Comparison of ENCODE assay signal across 34 cellular contexts in genomic region chr13:51297556-51297955, GRCh38. TPM values are rescaled to one million over a fixed set of nuclear protein-coding genes. Genes with fewer than 3 reads are reported as not detected.
DNase-seq lines count a peak whose midpoint lies in the region; ATAC-seq and TF ChIP-seq lines count a peak whose summit lies in the region.
"Had no signal": no experiment of that assay in that cellular context is flagged by ENCODE, and none has a peak within 500 bp of the region (broad histone marks: within the 10 kb centered on the region; RNA-seq: fewer than 3 reads in every experiment).

No MANE protein-coding gene starts in this region.

- no peaks in the 10 kb centered on the region for H3K36me3 ChIP-seq in OCI-LY3 (replicated peaks; ENCODE audit: low read depth, low read length)
- no peaks in the 10 kb centered on the region for H3K36me3 ChIP-seq in endodermal cell (ENCODE audit: control insufficient read depth, insufficient read depth, low read length)
- H3K36me3 ChIP-seq: adrenal gland, BLaER1, left ventricle myocardium inferior, pancreas, suprapubic skin had no signal

- in situ Hi-C loops in GM13976 (cut with MboI; ENCODE audit: low sequenced_read_pairs, unreplicated experiment) = loop anchor here (25.0 kb wide), 1 partner anchor 490 kb away; no protein-coding TSS in a partner anchor

- no peak overlapping the region for H3K27ac ChIP-seq in OCI-LY3 (ENCODE audit: low read length)
- H3K27ac ChIP-seq in endodermal cell (ENCODE audit: low read depth, low read length) = no peak overlapping the region
- H3K27ac ChIP-seq in coronary artery = no peak overlapping the region
- H3K27ac ChIP-seq: adrenal gland, BLaER1, left ventricle myocardium inferior, pancreas, PC-9, suprapubic skin had no signal

- TF ChIP-seq CTCF in GM13976 (IDR thresholded peaks at IDR 0.05; ENCODE audit: borderline replicate concordance, control extremely low read depth, extremely low read depth, insufficient read depth, missing control alignments) (peak; percentile 29), OCI-LY3 (IDR thresholded peaks at IDR 0.05; ENCODE audit: low read depth, low read length) (peak; percentile 47), endodermal cell (conservative IDR thresholded peaks at IDR 0.05) (peak; percentile 37), coronary artery (IDR thresholded peaks at IDR 0.05) (no peak)

- no peaks in the 10 kb centered on the region for H3K9me3 Mint-ChIP-seq in endodermal cell
- H3K9me3 Mint-ChIP-seq: activated T-cell treated with anti-CD3 and anti-CD28 coated beads, Interleukin-2, amount 50 U/mL, for 24 hours; brain; IgD-negative memory B cell; mesothelial cell of epicardium; natural killer cell treated with Interleukin-12 subunit alpha and Interleukin-12 subunit beta and Interleukin-15 and Interleukin-18, amount 100 ng/mL, for 72 hours; stimulated activated memory B cell treated with anti-CD40 and anti-IgM and Interleukin-4, amounts not matched to agents 10 μg/mL and 1 μg/mL and 100 μg/mL, for 72 hours; T-cell had no signal

- no peaks in the 10 kb centered on the region for H4K20me1 ChIP-seq in OCI-LY3 (ENCODE audit: insufficient read depth, low read length)
- H4K20me1 ChIP-seq: BLaER1 had no signal

- H3K4me3 Mint-ChIP-seq in endodermal cell = no peak overlapping the region
- no peak overlapping the region for H3K4me3 Mint-ChIP-seq in T-helper 17 cell
- H3K4me3 Mint-ChIP-seq: activated T-cell treated with anti-CD3 and anti-CD28 coated beads, Interleukin-2, amount 50 U/mL, for 24 hours; brain; IgD-negative memory B cell; immature natural killer cell; mesothelial cell of epicardium; natural killer cell treated with Interleukin-12 subunit alpha and Interleukin-12 subunit beta and Interleukin-15 and Interleukin-18, amount 100 ng/mL, for 72 hours; stimulated activated memory B cell treated with anti-CD40 and anti-IgM and Interleukin-4, amounts not matched to agents 10 μg/mL and 1 μg/mL and 100 μg/mL, for 72 hours; T-cell had no signal

- H3K27me3 Mint-ChIP-seq in endodermal cell (ENCODE audit: insufficient read depth) (peaks cover 4% of the 10 kb centered on the region), T-helper 17 cell (peaks cover 43% of the 10 kb centered on the region)
- H3K27me3 Mint-ChIP-seq: IgD-negative memory B cell had no signal

- H3K9me3 ChIP-seq in OCI-LY3 (ENCODE audit: insufficient read depth, low read length) = no peaks in the 10 kb centered on the region
- H3K9me3 ChIP-seq in endodermal cell (ENCODE audit: control insufficient read depth, low read length) = no peaks in the 10 kb centered on the region
- no peaks in the 10 kb centered on the region for H3K9me3 ChIP-seq in T-helper 17 cell (ENCODE audit: control insufficient read depth, low read length, poor library complexity, severe bottlenecking)
- H3K9me3 ChIP-seq: adrenal gland, BLaER1, left ventricle myocardium inferior, pancreas, suprapubic skin had no signal

- no peak for ATAC-seq in T-helper 17 cell
- ATAC-seq: esophagus mucosa; natural killer cell treated with Interleukin-12 subunit alpha and Interleukin-12 subunit beta and Interleukin-15 and Interleukin-18, amount 100 ng/mL, for 72 hours; pancreas; stimulated activated memory B cell treated with anti-CD40 and anti-IgM and Interleukin-4, amounts not matched to agents 10 μg/mL and 1 μg/mL and 100 μg/mL, for 72 hours; T-cell had no signal

- H3K4me1 Mint-ChIP-seq in endodermal cell (peaks cover 12% of the 10 kb centered on the region), T-helper 17 cell (peaks cover 9% of the 10 kb centered on the region)
- H3K4me1 Mint-ChIP-seq: immature natural killer cell; stimulated activated memory B cell treated with anti-CD40 and anti-IgM and Interleukin-4, amounts not matched to agents 10 μg/mL and 1 μg/mL and 100 μg/mL, for 72 hours; T-cell had no signal

- H3K9ac ChIP-seq in OCI-LY3 (ENCODE audit: low read length) = no peak overlapping the region
- H3K9ac ChIP-seq in endodermal cell (ENCODE audit: extremely low read depth, low read length, poor library complexity, severe bottlenecking) = no peak overlapping the region
- H3K9ac ChIP-seq: BLaER1 had no signal

- peak; percentile 45 for DNase-seq in ELF-1 (ENCODE audit: low read depth, low spot score)
- no peak for DNase-seq in GM13976 (ENCODE audit: low spot score)
- peak; percentile 59 for DNase-seq in endodermal cell
- no peak for DNase-seq in coronary artery (ENCODE audit: low spot score)
- no peak for DNase-seq in kidney tubule cell (ENCODE audit: low spot score)
- no peak for DNase-seq in T-helper 17 cell
- DNase-seq: activated CD4-positive, alpha-beta T cell treated with anti-CD3 and anti-CD28 coated beads for 4 hours; activated naive CD4-positive, alpha-beta T cell; activated T-cell treated with anti-CD3 and anti-CD28 coated beads, Interleukin-2, amount 50 U/mL, for 24 hours; adrenal gland; DMS79; effector CD8-positive, alpha-beta T cell; foreskin melanocyte; immature natural killer cell; left ventricle myocardium inferior; NCI-H1436; NCI-H2171 treated with DMSO at 0.1 percent for 48 hours; NCI-H526 treated with DMSO at 0.1 percent for 48 hours; pancreas; PC-9; SHP77 treated with DMSO at 0.1 percent for 48 hours; stimulated activated CD4-positive, alpha-beta T cell treated with anti-CD3 and anti-CD28 coated beads, Interleukin-4, amount 100 ng/mL, for 1 hour; T-cell had no signal

- H3K4me2 ChIP-seq in OCI-LY3 (ENCODE audit: low read length) = no peak overlapping the region
- H3K4me2 ChIP-seq: BLaER1, PC-9 had no signal

- H3K4me1 ChIP-seq in OCI-LY3 (ENCODE audit: low read length) = no peaks in the 10 kb centered on the region
- no peaks in the 10 kb centered on the region for H3K4me1 ChIP-seq in endodermal cell (ENCODE audit: control insufficient read depth, insufficient read depth, low read length)
- H3K4me1 ChIP-seq: adrenal gland, BLaER1, pancreas, suprapubic skin had no signal

- 91 to 100% methylated on average over 2 of the region's 2 CpGs for WGBS in endodermal cell (ENCODE audit: insufficient coverage in 1 of 2, insufficient read length in 1 of 2), 2 experiments

- H3K27me3 ChIP-seq in OCI-LY3 (ENCODE audit: low read depth, low read length) (no peaks in the 10 kb centered on the region), endodermal cell (ENCODE audit: control insufficient read depth, insufficient read depth, low read length, poor library complexity, severe bottlenecking) (no peaks in the 10 kb centered on the region)
- H3K27me3 ChIP-seq: adrenal gland, BLaER1, pancreas, suprapubic skin had no signal

- no peaks in the 10 kb centered on the region for H3K79me2 ChIP-seq in OCI-LY3 (ENCODE audit: low read length)

- H3K27ac Mint-ChIP-seq in endodermal cell = no peak overlapping the region
- no peak overlapping the region for H3K27ac Mint-ChIP-seq in T-helper 17 cell
- H3K27ac Mint-ChIP-seq: activated T-cell treated with anti-CD3 and anti-CD28 coated beads, Interleukin-2, amount 50 U/mL, for 24 hours; IgD-negative memory B cell; immature natural killer cell; mesothelial cell of epicardium; natural killer cell treated with Interleukin-12 subunit alpha and Interleukin-12 subunit beta and Interleukin-15 and Interleukin-18, amount 100 ng/mL, for 72 hours; stimulated activated memory B cell treated with anti-CD40 and anti-IgM and Interleukin-4, amounts not matched to agents 10 μg/mL and 1 μg/mL and 100 μg/mL, for 72 hours; T-cell had no signal

- no peaks in the 10 kb centered on the region for H3K36me3 Mint-ChIP-seq in endodermal cell (ENCODE audit: low read depth)
- peaks cover 5% of the 10 kb centered on the region for H3K36me3 Mint-ChIP-seq in T-helper 17 cell (ENCODE audit: low read depth)
- H3K36me3 Mint-ChIP-seq: brain; IgD-negative memory B cell; immature natural killer cell; mesothelial cell of epicardium; natural killer cell treated with Interleukin-12 subunit alpha and Interleukin-12 subunit beta and Interleukin-15 and Interleukin-18, amount 100 ng/mL, for 72 hours; stimulated activated memory B cell treated with anti-CD40 and anti-IgM and Interleukin-4, amounts not matched to agents 10 μg/mL and 1 μg/mL and 100 μg/mL, for 72 hours; T-cell had no signal

- H3K4me3 ChIP-seq in OCI-LY3 (ENCODE audit: low read length) = no peak overlapping the region
- no peak overlapping the region for H3K4me3 ChIP-seq in endodermal cell (ENCODE audit: low read length)
- H3K4me3 ChIP-seq in coronary artery = no peak overlapping the region
- H3K4me3 ChIP-seq: adrenal gland, BLaER1, left ventricle myocardium inferior, pancreas, PC-9, suprapubic skin had no signal

- H2AFZ ChIP-seq in OCI-LY3 (ENCODE audit: low read depth, low read length) = no peak overlapping the region
- H2AFZ ChIP-seq: PC-9 had no signal

RNA-seq across cellular contexts. Expression of gene SERPINE3, which starts 41.9 kb away (rescaled TPM):
- total RNA-seq in endodermal cell (under 1 TPM in 1 of 2 donors, not detected in 1; 0.89 TPM), T-helper 17 cell (not detected)
- not detected for polyA plus RNA-seq in endodermal cell (2013, experiment 1 of 2)
- polyA plus RNA-seq in endodermal cell (2013, experiment 2 of 2) = not detected
- total RNA-seq: activated CD8-positive, alpha-beta memory T cell treated with anti-CD3 and anti-CD28 coated beads for 36 hours; adrenal gland; esophagus mucosa; left ventricle myocardium inferior; MCF 10A; natural killer cell treated with Interleukin-12 subunit alpha and Interleukin-12 subunit beta and Interleukin-15 and Interleukin-18, amount 100 ng/mL, for 72 hours; pancreas; PC-9; suprapubic skin; T-cell had no signal
- polyA plus RNA-seq: IgD-negative memory B cell, immature natural killer cell, pancreas had no signal

Comparison
In these comparisons a context has a peak if more than half of its experiments do, and no peak if none do; other contexts are left out.
1. DNase-seq: peak in ELF-1 (single experiment) and endodermal cell (single experiment); none in GM13976 (single experiment), coronary artery (single experiment), kidney tubule cell (single experiment) and T-helper 17 cell (0 of 3).